In the genomic region with DNA sequence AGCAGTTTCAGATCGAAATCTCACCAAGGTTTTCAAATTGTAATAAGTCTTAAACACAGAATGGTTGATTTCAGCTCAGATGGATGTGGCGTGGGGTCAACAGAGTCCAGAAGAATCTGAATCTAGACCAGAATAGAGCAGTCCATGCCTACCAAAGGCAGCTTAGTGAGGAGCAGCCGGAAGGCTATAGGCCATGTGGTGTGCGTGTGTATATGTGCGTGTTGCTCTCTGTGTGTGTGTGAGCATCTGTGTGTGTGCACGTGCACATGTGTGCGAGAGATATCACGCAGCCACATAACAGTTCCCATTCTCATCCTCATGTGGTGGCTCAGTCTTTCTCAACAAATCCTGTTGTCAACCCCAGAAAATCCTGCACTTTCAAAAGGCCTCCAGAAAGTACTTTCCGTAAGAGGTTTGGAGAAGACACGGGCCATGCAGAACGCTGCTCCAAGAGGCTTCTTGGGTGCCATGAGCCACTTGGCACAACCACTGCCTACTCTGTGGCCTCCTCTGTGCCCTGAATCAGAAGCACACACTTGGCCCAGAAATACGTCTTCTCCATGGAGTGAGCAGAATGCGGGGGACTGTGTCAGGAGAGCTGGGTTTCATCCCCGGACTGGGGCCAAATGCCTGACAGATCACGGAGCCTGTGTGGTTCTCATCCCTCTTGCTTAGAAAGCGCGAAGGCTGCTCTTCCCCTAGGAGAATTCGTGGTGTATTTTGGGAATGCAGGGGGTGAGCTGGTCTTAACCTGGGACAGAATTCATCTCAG, we compare ENCODE assay signal across 20 cellular contexts.
DNase-seq lines count a peak whose midpoint lies in the region; ATAC-seq, FAIRE-seq and TF ChIP-seq lines count a peak whose summit lies in the region.
"Had no signal": no experiment of that assay in that cellular context is flagged by ENCODE, and none has a peak within 500 bp of the region (broad histone marks: within the 10 kb centered on the region; RNA-seq: fewer than 3 reads in every experiment).

No MANE protein-coding gene starts in this region.

- intact Hi-C loops in cardiac septum (cut with DNase I) = no loop called here
- intact Hi-C loops in left ventricle myocardium superior (cut with micrococcal nuclease) = no loop called here
- intact Hi-C loops in sigmoid colon (cut with DNase I) = no loop called here

- FAIRE-seq in urothelium cell line (lab: Jason Lieb, UNC) = peak; percentile 5
- FAIRE-seq: A549, RCC 7860 had no signal

- WGBS in sigmoid colon, 2 donors = 88 to 90% methylated on average over 18 of the region's 18 CpGs

- peaks cover 0 to 21% (median 11%) of the 10 kb centered on the region in 4 donors for H3K4me1 ChIP-seq in sigmoid colon

- no peaks in the 10 kb centered on the region for H3K36me3 ChIP-seq in sigmoid colon

- POLR2A ChIA-PET in activated CD8-positive, alpha-beta T cell treated with anti-CD3 and anti-CD28 coated beads, Interleukin-2, amount 10 ng/mL, durations not matched to agents 7 days and 5 days (lab: Charles Lee) = no interaction called here

- TF ChIP-seq POLR2A in sigmoid colon (IDR thresholded peaks at IDR 0.05) = no peak

- no peaks in the 10 kb centered on the region for H3K9me3 Mint-ChIP-seq in activated CD8-positive, alpha-beta T cell treated with anti-CD3 and anti-CD28 coated beads, Interleukin-2, amount 10 ng/mL, durations not matched to agents 7 days and 5 days (ENCODE audit: insufficient read depth)

- H3K4me3 ChIP-seq in sigmoid colon = no peak overlapping the region
- H3K4me3 ChIP-seq: A549 had no signal

- H3K36me3 Mint-ChIP-seq in activated CD8-positive, alpha-beta T cell treated with anti-CD3 and anti-CD28 coated beads, Interleukin-2, amount 10 ng/mL, durations not matched to agents 7 days and 5 days (ENCODE audit: low read depth) = no peaks in the 10 kb centered on the region
- H3K36me3 Mint-ChIP-seq: CD4-positive, alpha-beta memory T cell had no signal

- H3K4me1 Mint-ChIP-seq in activated CD8-positive, alpha-beta T cell treated with anti-CD3 and anti-CD28 coated beads, Interleukin-2, amount 10 ng/mL, durations not matched to agents 7 days and 5 days (ENCODE audit: low read depth) = peaks cover 2% of the 10 kb centered on the region
- H3K4me1 Mint-ChIP-seq: CD4-positive, alpha-beta memory T cell had no signal

- H3K27ac Mint-ChIP-seq in activated CD8-positive, alpha-beta T cell treated with anti-CD3 and anti-CD28 coated beads, Interleukin-2, amount 10 ng/mL, durations not matched to agents 7 days and 5 days = no peak overlapping the region

- CTCF ChIA-PET in activated CD8-positive, alpha-beta T cell treated with anti-CD3 and anti-CD28 coated beads, Interleukin-2, amount 10 ng/mL, durations not matched to agents 7 days and 5 days (lab: Charles Lee) = no interaction called here

- DNase-seq in cardiac septum (ENCODE audit: low spot score) (peak; percentile 41), left ventricle myocardium superior (no peak), left lobe of liver (ENCODE audit: low spot score) (peak; percentile 15), sigmoid colon (peak; percentile 66), urothelium cell line (ENCODE audit: low spot score) (no peak), caudate nucleus (lab: John Stamatoyannopoulos, UW) (no peak), nucleus accumbens (lab: John Stamatoyannopoulos, UW) (no peak)
- DNase-seq in activated CD8-positive, alpha-beta T cell treated with anti-CD3 and anti-CD28 coated beads, Interleukin-2, amount 10 ng/mL, durations not matched to agents 7 days and 5 days = no peak
- DNase-seq: CD4-positive, alpha-beta memory T cell; MV-4-11; NCI-H187; NCI-H2107; NCI-H2227 treated with DMSO at 0.1 percent for 48 hours; NCI-H510A treated with DMSO at 0.1 percent for 48 hours; NCI-H774; Right ventricle myocardium superior had no signal

- ATAC-seq in left ventricle myocardium superior (no peak), left lobe of liver (no peak)
- no peak for ATAC-seq in activated CD8-positive, alpha-beta T cell treated with anti-CD3 and anti-CD28 coated beads, Interleukin-2, amount 10 ng/mL, durations not matched to agents 7 days and 5 days
- ATAC-seq: A549 had no signal

- H3K9me3 ChIP-seq in sigmoid colon = no peaks in the 10 kb centered on the region

- TF ChIP-seq EP300 in sigmoid colon (IDR thresholded peaks at IDR 0.05) = peak in 2 of 4 donors; percentile 9 to 66

- no peaks in the 10 kb centered on the region for H3K27me3 ChIP-seq in sigmoid colon

- peaks cover 2% of the 10 kb centered on the region for H3K27me3 Mint-ChIP-seq in activated CD8-positive, alpha-beta T cell treated with anti-CD3 and anti-CD28 coated beads, Interleukin-2, amount 10 ng/mL, durations not matched to agents 7 days and 5 days (ENCODE audit: low read depth)

- no peak for TF ChIP-seq CTCF in sigmoid colon (IDR thresholded peaks at IDR 0.05)

- H3K27ac ChIP-seq in sigmoid colon (peak overlapping the region in 2 of 4 donors; percentile 69 to 73), caudate nucleus (ENCODE audit: low read depth, low read length) (no peak overlapping the region)
- H3K27ac ChIP-seq: A549, HL-60, KMS-11 had no signal

- H3K4me3 Mint-ChIP-seq in activated CD8-positive, alpha-beta T cell treated with anti-CD3 and anti-CD28 coated beads, Interleukin-2, amount 10 ng/mL, durations not matched to agents 7 days and 5 days = no peak overlapping the region
- H3K4me3 Mint-ChIP-seq: CD4-positive, alpha-beta memory T cell had no signal

Comparison
In these comparisons a context has a peak if more than half of its experiments do, and no peak if none do; other contexts are left out.
1. DNase-seq: peak in cardiac septum (single experiment), left lobe of liver (single experiment) and sigmoid colon (single experiment); none in left ventricle myocardium superior (single experiment), urothelium cell line (single experiment), caudate nucleus (0 of 61), activated CD8-positive, alpha-beta T cell treated with anti-CD3 and anti-CD28 coated beads, Interleukin-2, amount 10 ng/mL, durations not matched to agents 7 days and 5 days (single experiment) and nucleus accumbens (0 of 56).